In the genomic region with DNA sequence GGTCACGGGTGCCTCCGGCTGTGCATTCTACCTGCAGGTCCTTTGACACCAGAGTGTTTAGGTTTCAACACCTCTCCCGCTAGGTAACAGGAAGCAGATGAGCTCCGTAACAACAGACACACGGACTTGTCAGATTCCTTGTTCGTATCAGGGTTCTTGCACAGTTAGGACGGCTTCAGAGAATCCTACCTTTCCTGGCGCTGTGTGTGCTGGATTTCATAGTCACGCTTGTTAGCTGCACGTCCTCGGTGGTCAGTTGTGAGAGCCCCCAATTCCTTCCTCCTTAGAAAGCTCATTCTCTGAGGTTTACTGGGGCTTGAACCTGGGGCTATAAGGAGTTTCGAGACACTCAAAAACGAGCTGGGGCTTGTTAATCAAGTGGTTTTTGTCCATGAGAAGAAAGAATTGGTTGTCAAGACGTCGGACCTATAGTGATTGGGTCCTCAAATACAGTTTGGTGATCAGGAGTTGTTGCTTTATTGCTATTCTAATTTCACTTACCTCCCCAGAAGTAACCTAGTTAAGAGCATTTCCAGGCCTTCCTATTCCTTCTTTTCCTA, we compare ENCODE assay signal across 1 cellular context.
TF ChIP-seq lines count a peak whose summit lies in the region.

No MANE protein-coding gene starts in this region.

TF ChIP-seq in A549, 52 proteins besides CTCF, POLR2A, EP300 and RAD21 (continued from another document):
- no peak for TF ChIP-seq HMGXB4 (CRISPR knock-in tag; IDR thresholded peaks at IDR 0.05; ENCODE audit: borderline replicate concordance)
